8 cellular contexts compared by ENCODE assay signal in genomic region chr15:67839929-67840746, GRCh38. TPM values are rescaled to one million over a fixed set of nuclear protein-coding genes. Genes with fewer than 3 reads are reported as not detected.
A peak's percentile ranks its signal among the peaks of the same experiment; 100 is the strongest.
DNase-seq lines count a peak whose midpoint lies in the region; TF ChIP-seq lines count a peak whose summit lies in the region.

TSS of gene RNU6-1 (minus strand) at chr15:67840045.

- peaks cover 4% of the 10 kb centered on the region for H3K36me3 Mint-ChIP-seq in activated naive CD4-positive, alpha-beta T cell treated with anti-CD3 and anti-CD28 coated beads for 36 hours (ENCODE audit: low read depth)

- peak within 1 kb of the TSS; percentile 93 for H3K9ac ChIP-seq in neuronal stem cell (ENCODE audit: low read depth, low read length, poor library complexity)
- H3K9ac ChIP-seq in subcutaneous abdominal adipose tissue (ENCODE audit: low read length in 5 of 5): peak within 1 kb of the TSS; percentile 79 to 96 (median 91)

- H3K4me1 Mint-ChIP-seq in activated naive CD4-positive, alpha-beta T cell treated with anti-CD3 and anti-CD28 coated beads for 36 hours (ENCODE audit: low read depth): peaks cover 24% of the 10 kb centered on the region

- H3K27ac Mint-ChIP-seq in activated naive CD4-positive, alpha-beta T cell treated with anti-CD3 and anti-CD28 coated beads for 36 hours: peak within 1 kb of the TSS; percentile 93

- H3K27ac ChIP-seq in SJSA1: peak within 1 kb of the TSS; percentile 91
- no peak within 1 kb of the TSS for H3K27ac ChIP-seq in neuronal stem cell (replicated peaks; ENCODE audit: low read length)
- H3K27ac ChIP-seq in subcutaneous abdominal adipose tissue (ENCODE audit: low read depth, low read length): peak within 1 kb of the TSS; percentile 94

- H3K9me3 Mint-ChIP-seq in activated naive CD4-positive, alpha-beta T cell treated with anti-CD3 and anti-CD28 coated beads for 36 hours: no peaks in the 10 kb centered on the region

- H4K91ac ChIP-seq in neuronal stem cell (ENCODE audit: low read depth, low read length, poor library complexity): no peak within 1 kb of the TSS

- H3K79me1 ChIP-seq in neuronal stem cell (ENCODE audit: low read depth, low read length): no peaks in the 10 kb centered on the region

- no peak within 1 kb of the TSS for H2BK5ac ChIP-seq in neuronal stem cell (ENCODE audit: low read length)

- no peak within 1 kb of the TSS for H2BK120ac ChIP-seq in neuronal stem cell (ENCODE audit: low read depth, low read length)

- H3K36me3 ChIP-seq in SJSA1: peaks cover 3% of the 10 kb centered on the region; the same call in 1 of the 2 replicates
- H3K36me3 ChIP-seq in neuronal stem cell (replicated peaks in 1 of 2; ENCODE audit: control insufficient read depth in 2 of 2, insufficient read depth in 2 of 2, low read length in 2 of 2): no peaks in the 10 kb centered on the region
- H3K36me3 ChIP-seq in subcutaneous abdominal adipose tissue (ENCODE audit: control insufficient read depth in 5 of 5, insufficient read depth in 5 of 5, low read length in 5 of 5): no peaks in the 10 kb centered on the region

- H2AK5ac ChIP-seq in neuronal stem cell (ENCODE audit: low read depth, low read length): no peak within 1 kb of the TSS

- H3K4me3 ChIP-seq in SJSA1: peak within 1 kb of the TSS; percentile 68
- peak within 1 kb of the TSS; percentile 90 to 94 for H3K4me3 ChIP-seq in neuronal stem cell (ENCODE audit: low read length in 2 of 2)
- H3K4me3 ChIP-seq in subcutaneous abdominal adipose tissue (ENCODE audit: low read depth in 1 of 5, low read length in 5 of 5): peak within 1 kb of the TSS; percentile 88 to 95 (median 92)

- H4K8ac ChIP-seq in neuronal stem cell (ENCODE audit: low read depth, low read length): no peak within 1 kb of the TSS

- intact Hi-C loops in activated naive CD4-positive, alpha-beta T cell treated with anti-CD3 and anti-CD28 coated beads for 36 hours (cut with micrococcal nuclease): loop anchor here (1.0 to 5.0 kb wide), 9 partner anchors 15 to 773 kb away; partner anchors contain the start of genes C15orf61, PIAS1 and SMAD3

- H3K27me3 ChIP-seq in SJSA1 (replicated peaks): peaks cover 14% of the 10 kb centered on the region
- peaks cover 10 to 42% (median 27%) of the 10 kb centered on the region in 3 experiments for H3K27me3 ChIP-seq in neuronal stem cell (ENCODE audit: control insufficient read depth in 3 of 3, insufficient read depth in 3 of 3, low read depth in 1 of 3, low read length in 3 of 3)
- peaks cover 3 to 10% (median 7%) of the 10 kb centered on the region in 5 donors for H3K27me3 ChIP-seq in subcutaneous abdominal adipose tissue (ENCODE audit: control insufficient read depth in 5 of 5, insufficient read depth in 4 of 5, low read length in 5 of 5)

- peaks cover 15% of the 10 kb centered on the region for H3K27me3 Mint-ChIP-seq in activated naive CD4-positive, alpha-beta T cell treated with anti-CD3 and anti-CD28 coated beads for 36 hours (ENCODE audit: low read depth)

- H3K9me3 ChIP-seq in SJSA1 (replicated peaks): no peaks in the 10 kb centered on the region
- no peaks in the 10 kb centered on the region for H3K9me3 ChIP-seq in neuronal stem cell (replicated peaks in 1 of 2; ENCODE audit: control insufficient read depth in 2 of 2, insufficient read depth in 1 of 2, low read depth in 1 of 2, low read length in 2 of 2)
- H3K9me3 ChIP-seq in subcutaneous abdominal adipose tissue (ENCODE audit: control insufficient read depth in 5 of 5, low read length in 5 of 5): no peaks in the 10 kb centered on the region

- H2BK15ac ChIP-seq in neuronal stem cell (ENCODE audit: low read length): peak within 1 kb of the TSS; percentile 50

- peak within 1 kb of the TSS; percentile 94 for H2AFZ ChIP-seq in neuronal stem cell (ENCODE audit: low read length)

- peak within 1 kb of the TSS; percentile 75 for H3K4me2 ChIP-seq in neuronal stem cell (ENCODE audit: insufficient read depth, low read length, poor library complexity, severe bottlenecking)

- H3K23ac ChIP-seq in neuronal stem cell (ENCODE audit: low read depth, low read length, poor library complexity): no peak within 1 kb of the TSS

- peaks cover 33% of the 10 kb centered on the region for H3K4me1 ChIP-seq in SJSA1 (replicated peaks)
- peaks cover 20 to 30% of the 10 kb centered on the region in 2 donors for H3K4me1 ChIP-seq in neuronal stem cell (ENCODE audit: control insufficient read depth in 2 of 2, insufficient read depth in 1 of 2, low read depth in 1 of 2, low read length in 2 of 2)
- peaks cover 8 to 37% (median 36%) of the 10 kb centered on the region in 5 donors for H3K4me1 ChIP-seq in subcutaneous abdominal adipose tissue (ENCODE audit: control insufficient read depth in 5 of 5, insufficient read depth in 5 of 5, low read length in 5 of 5)

- H3K18ac ChIP-seq in neuronal stem cell (ENCODE audit: low read length): peak within 1 kb of the TSS; percentile 92

- POLR2A ChIA-PET in HEK293T (lab: Yijun Ruan, JAX): interaction anchor here (0.6 to 1.6 kb wide), 7 partner anchors 11 to 432 kb away, joined by 3 to 5 read pairs (median 3); partner anchors contain the start of gene PIAS1

- H3K4me3 Mint-ChIP-seq in activated naive CD4-positive, alpha-beta T cell treated with anti-CD3 and anti-CD28 coated beads for 36 hours: peak within 1 kb of the TSS; percentile 89

- no CpG with 5 or more reads among the region's 62 CpGs for WGBS in neuronal stem cell (ENCODE audit: extremely low coverage in 2 of 2, insufficient read length in 2 of 2, insufficient replicate concordance in 1 of 2), 2 donors

- CTCF ChIA-PET in HEK293T (lab: Yijun Ruan, JAX): interaction anchor here (1.9 kb wide), 1 partner anchor 315 kb away, joined by 4 read pairs; no protein-coding TSS in a partner anchor
- CTCF ChIA-PET in activated naive CD4-positive, alpha-beta T cell treated with anti-CD3 and anti-CD28 coated beads for 36 hours (lab: Charles Lee): interaction anchor here (0.6 to 1.5 kb wide), 5 partner anchors 23 to 315 kb away, joined by 3 to 4 read pairs (median 3); no protein-coding TSS in a partner anchor

- no peak within 1 kb of the TSS for H2BK12ac ChIP-seq in neuronal stem cell (ENCODE audit: low read length)

- no peak within 1 kb of the TSS for H3K4ac ChIP-seq in neuronal stem cell (ENCODE audit: low read length)

- peak; percentile 88 for DNase-seq in GF-D8 (lab: John Stamatoyannopoulos, UW)
- peak; percentile 88 for DNase-seq in HEK293T (ENCODE audit: extremely low spot score)
- DNase-seq in MV-4-11 (lab: John Stamatoyannopoulos, UW): peak; percentile 92
- peak; percentile 92 to 98 for DNase-seq in SJSA1 (ENCODE audit: low read depth in 1 of 2, low spot score in 2 of 2)
- DNase-seq in activated naive CD4-positive, alpha-beta T cell treated with anti-CD3 and anti-CD28 coated beads for 36 hours: peak; percentile 94
- DNase-seq in foreskin melanocyte: peak; percentile 91
- DNase-seq in neuronal stem cell (ENCODE audit: low spot score): peak; percentile 88

- peak within 1 kb of the TSS; percentile 95 for H3K14ac ChIP-seq in neuronal stem cell (ENCODE audit: low read length)

TF ChIP-seq in HEK293T, 16 proteins besides CTCF, POLR2A, EP300 and RAD21:
- TF ChIP-seq ELF4 (IDR thresholded peaks at IDR 0.05): 0 out of 2 replicates have a peak, but pooled peaks have one; percentile 30
- peak; percentile 80; the same call in 1 of the 2 replicates for TF ChIP-seq L3MBTL2 (conservative IDR thresholded peaks at IDR 0.05)
- peak; percentile 79 for TF ChIP-seq TARDBP (IDR thresholded peaks at IDR 0.05)
- TF ChIP-seq CTBP1 (IDR thresholded peaks at IDR 0.05; ENCODE audit: borderline replicate concordance): no peak; the same call in 1 of the 2 replicates
- TF ChIP-seq NFRKB (IDR thresholded peaks at IDR 0.05): no peak
- peak; percentile 17; the same call in 1 of the 2 replicates for TF ChIP-seq ARNT (IDR thresholded peaks at IDR 0.05)

RNA-seq across cellular contexts. Expression of gene RNU6-1, which starts in this region (rescaled TPM):
- not detected in 2 replicates for total RNA-seq in SJSA1 (2014; rRNA removed; shearing (Covaris generic))
- total RNA-seq in activated naive CD4-positive, alpha-beta T cell treated with anti-CD3 and anti-CD28 coated beads for 36 hours: not detected
- polyA plus RNA-seq in neuronal stem cell (2013, experiment 1 of 2): not detected
- polyA plus RNA-seq in neuronal stem cell (2013, experiment 2 of 2): not detected

Comparison
In these comparisons a context has a peak if more than half of its experiments do, and no peak if none do; other contexts are left out.
1. Peak in DNase-seq, H3K4me3 ChIP-seq and H3K27ac ChIP-seq in SJSA1; RNA of the gene not detected or under 1 TPM.
2. Peak in DNase-seq in activated naive CD4-positive, alpha-beta T cell treated with anti-CD3 and anti-CD28 coated beads for 36 hours; RNA of the gene not detected or under 1 TPM.